Comparison of ENCODE assay signal across 29 cellular contexts in the genomic region with DNA sequence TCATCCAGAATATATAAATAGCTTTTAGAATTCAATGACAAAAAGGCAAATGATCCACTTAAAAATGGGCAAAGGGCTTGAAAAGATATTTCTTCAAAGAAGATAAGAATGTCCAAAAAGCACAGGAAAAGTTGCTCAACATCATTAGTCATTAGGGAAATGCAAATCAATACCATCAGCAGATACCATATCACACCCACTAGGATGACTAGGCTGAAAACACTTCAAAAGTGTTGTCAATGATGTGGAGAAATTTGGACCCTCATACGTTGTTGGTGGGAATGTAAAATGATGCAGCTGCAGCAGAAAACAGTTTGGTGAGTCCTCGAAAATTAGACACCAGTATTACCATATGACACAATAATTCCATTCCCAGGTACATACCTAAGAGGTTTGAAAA.
"Had no signal": no experiment of that assay in that cellular context is flagged by ENCODE, and none has a peak within 500 bp of the region (broad histone marks: within the 10 kb centered on the region; RNA-seq: fewer than 3 reads in every experiment).

No MANE protein-coding gene starts in this region.

- H3K27me3 ChIP-seq: adrenal gland, body of pancreas, cardiac muscle cell, colonic mucosa, gastroesophageal sphincter had no signal

- H3K36me3 ChIP-seq: adrenal gland, cardiac muscle cell, colonic mucosa, gastroesophageal sphincter had no signal

- FAIRE-seq: endometrium, endothelial cell of umbilical vein had no signal

- ATAC-seq: activated CD8-positive, alpha-beta T cell treated with anti-CD3 and anti-CD28 coated beads for 36 hours; activated naive CD8-positive, alpha-beta T cell treated with anti-CD3 and anti-CD28 coated beads, Interleukin-2, amount 50 U/mL, for 24 hours; activated T-cell treated with anti-CD3 and anti-CD28 coated beads, Interleukin-2, amount 50 U/mL, for 4 hours; activated T-helper 17 cell treated with anti-CD3 and anti-CD28 coated beads, Interleukin-2, amount 50 U/mL, for 72 hours; body of pancreas; gastroesophageal sphincter; WTC11 had no signal

- H3K9me3 ChIP-seq: adrenal gland, body of pancreas, colonic mucosa, gastroesophageal sphincter had no signal

- H3K27ac ChIP-seq: adrenal gland, body of pancreas, cardiac muscle cell, colonic mucosa, gastroesophageal sphincter, VCaP had no signal

- DNase-seq: activated CD4-positive, alpha-beta T cell treated with anti-CD3 and anti-CD28 coated beads for 1 hour; activated CD4-positive, alpha-beta T cell treated with anti-CD3 and anti-CD28 coated beads for 48 hours; activated CD4-positive, alpha-beta T cell treated with anti-CD3 and anti-CD28 coated beads, Interleukin-2, amount 50 U/mL, for 1 hour; activated CD4-positive, alpha-beta T cell treated with anti-CD3 and anti-CD28 coated beads, Interleukin-2, amount 50 U/mL, for 48 hours; activated CD8-positive, alpha-beta memory T cell treated with anti-CD3 and anti-CD28 coated beads for 24 hours; activated CD8-positive, alpha-beta T cell treated with anti-CD3 and anti-CD28 coated beads for 36 hours; activated effector memory CD4-positive, alpha-beta T cell treated with Interleukin-2 at 50 U/mL for 16 hours; activated naive CD4-positive, alpha-beta T cell treated with anti-CD3 and anti-CD28 coated beads for 36 hours; activated naive CD8-positive, alpha-beta T cell treated with anti-CD3 and anti-CD28 coated beads for 36 hours; activated naive CD8-positive, alpha-beta T cell treated with anti-CD3 and anti-CD28 coated beads, Interleukin-2, amount 50 U/mL, for 24 hours; activated T-cell treated with anti-CD3 and anti-CD28 coated beads, Interleukin-2, amount 50 U/mL, for 4 hours; adrenal gland; amygdala; aorta; body of pancreas; central memory CD4-positive, alpha-beta T cell; cerebellar nuclear complex; colonic mucosa; effector CD8-positive, alpha-beta T cell; head of caudate nucleus; hippocampal formation; T-helper 2 cell had no signal

- H3K4me1 ChIP-seq: adrenal gland, body of pancreas, colonic mucosa had no signal

- H3K4me3 ChIP-seq: adrenal gland, body of pancreas, cardiac muscle cell, colonic mucosa, gastroesophageal sphincter had no signal
